In the genomic region with DNA sequence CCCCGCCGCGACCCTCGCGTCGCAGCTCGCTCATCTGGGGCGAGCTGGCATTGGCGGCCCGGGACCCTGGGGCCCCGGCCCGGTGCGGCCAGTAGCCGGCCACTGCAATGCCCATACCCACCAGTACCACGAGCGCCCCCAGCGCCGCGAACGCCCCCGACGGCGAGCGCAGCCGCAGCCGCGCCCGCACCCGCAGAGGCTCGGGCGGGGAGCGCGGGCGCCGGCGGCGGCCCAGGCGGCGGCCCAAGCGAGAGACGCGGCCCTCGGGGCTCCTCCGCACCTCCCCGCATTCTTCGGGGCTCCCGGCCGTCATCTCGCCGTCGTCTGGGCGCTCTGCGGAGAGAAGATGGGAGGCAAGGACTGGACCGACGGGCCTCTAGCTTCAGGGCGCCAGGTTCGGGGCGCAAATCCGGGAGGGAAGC, we compare ENCODE assay signal across 7 cellular contexts. TPM values are rescaled to one million over a fixed set of nuclear protein-coding genes. Genes with fewer than 3 reads are reported as not detected.
DNase-seq lines count a peak whose midpoint lies in the region; TF ChIP-seq lines count a peak whose summit lies in the region.

No MANE protein-coding gene starts in this region.

- no peak for TF ChIP-seq CTCF in Peyer's patch (IDR thresholded peaks at IDR 0.05)
- TF ChIP-seq CTCF in right atrium auricular region (IDR thresholded peaks at IDR 0.05): peak in 1 of 2 donors; percentile 4

- H3K4me3 ChIP-seq in Peyer's patch (peak overlapping the region; percentile 45 to 67 (median 64)), right atrium auricular region (peak overlapping the region; percentile 53 to 79), skeletal muscle cell (ENCODE audit: low read depth, low read length) (peak overlapping the region; percentile 67)

- H3K27me3 Mint-ChIP-seq in immature natural killer cell (ENCODE audit: low read depth in 3 of 3): peaks cover 12 to 24% (median 21%) of the 10 kb centered on the region in 3 donors

- H3K27ac ChIP-seq in Peyer's patch (peak overlapping the region; percentile 68 to 94 (median 78)), right atrium auricular region (peak overlapping the region; percentile 90)

- no peaks in the 10 kb centered on the region for H3K9me3 ChIP-seq in ES-I3 (ENCODE audit: control insufficient read depth, insufficient read depth, low read length)
- H3K9me3 ChIP-seq in Peyer's patch: no peaks in the 10 kb centered on the region
- no peaks in the 10 kb centered on the region for H3K9me3 ChIP-seq in right atrium auricular region

- H3K27ac Mint-ChIP-seq in immature natural killer cell: no peak overlapping the region

- no peak overlapping the region for H3K4me3 Mint-ChIP-seq in immature natural killer cell

- peaks cover 5% of the 10 kb centered on the region; the same call in 1 of the 2 replicates for H3K36me3 ChIP-seq in ES-I3 (ENCODE audit: insufficient read depth, low read length)
- peaks cover 0 to 13% (median 0%) of the 10 kb centered on the region in 3 donors for H3K36me3 ChIP-seq in Peyer's patch
- peaks cover 4% of the 10 kb centered on the region for H3K36me3 ChIP-seq in right atrium auricular region

- peak overlapping the region; percentile 95 for H3K9ac ChIP-seq in ES-I3 (ENCODE audit: low read depth, low read length)

- H3K4me1 ChIP-seq in ES-I3 (ENCODE audit: insufficient read depth, low read length) (peaks cover 3% of the 10 kb centered on the region), Peyer's patch (peaks cover 9 to 45% (median 27%) of the 10 kb centered on the region in 4 donors), right atrium auricular region (peaks cover 0 to 41% of the 10 kb centered on the region in 2 donors)

- DNase-seq in Peyer's patch (no peak), right atrium auricular region (ENCODE audit: low spot score) (no peak), skeletal muscle cell (ENCODE audit: low read depth) (no peak), immature natural killer cell (no peak), NCI-H345 (lab: John Stamatoyannopoulos, UW) (no peak), SKM-1 (lab: John Stamatoyannopoulos, UW; ENCODE audit: unreplicated experiment) (no peak)

- peaks cover 12 to 13% of the 10 kb centered on the region in 2 donors for H3K4me1 Mint-ChIP-seq in immature natural killer cell

- H3K27me3 ChIP-seq in Peyer's patch: peaks cover 0 to 16% of the 10 kb centered on the region in 2 donors
- peaks cover 0 to 14% of the 10 kb centered on the region in 2 donors for H3K27me3 ChIP-seq in right atrium auricular region

- H3K36me3 Mint-ChIP-seq in immature natural killer cell: peaks cover 12 to 27% (median 27%) of the 10 kb centered on the region in 3 donors

- TF ChIP-seq POLR2A in Peyer's patch (IDR thresholded peaks at IDR 0.05): no peak

- H3K9me3 Mint-ChIP-seq in immature natural killer cell: no peaks in the 10 kb centered on the region

RNA-seq across cellular contexts. Expression of gene TMEM200B, which starts 2.2 kb away (rescaled TPM):
- total RNA-seq in Peyer's patch (1 to 10 TPM; 2.0 to 2.8 (median 2.3) TPM), right atrium auricular region (1 to 10 TPM; 1.7 to 4.8 TPM)
- not detected for polyA plus RNA-seq in immature natural killer cell
